1 cellular context compared by ENCODE assay signal in genomic region chr19:46866407-46867132, GRCh38.
TF ChIP-seq lines count a peak whose summit lies in the region.

No MANE protein-coding gene starts in this region.

TF ChIP-seq in GM23338, 12 proteins besides CTCF, POLR2A, EP300 and RAD21:
- no peak for TF ChIP-seq ZNF462 (CRISPR knock-in tag; IDR thresholded peaks at IDR 0.05)
- TF ChIP-seq EZH2 (IDR thresholded peaks at IDR 0.05; ENCODE audit: low read depth, unreplicated experiment), result no peak
- TF ChIP-seq JUNB (IDR thresholded peaks at IDR 0.05; ENCODE audit: unreplicated experiment), result no peak
- no peak for TF ChIP-seq EZH2phosphoT487 (IDR thresholded peaks at IDR 0.05; ENCODE audit: unreplicated experiment)
- TF ChIP-seq, protein P1, sequence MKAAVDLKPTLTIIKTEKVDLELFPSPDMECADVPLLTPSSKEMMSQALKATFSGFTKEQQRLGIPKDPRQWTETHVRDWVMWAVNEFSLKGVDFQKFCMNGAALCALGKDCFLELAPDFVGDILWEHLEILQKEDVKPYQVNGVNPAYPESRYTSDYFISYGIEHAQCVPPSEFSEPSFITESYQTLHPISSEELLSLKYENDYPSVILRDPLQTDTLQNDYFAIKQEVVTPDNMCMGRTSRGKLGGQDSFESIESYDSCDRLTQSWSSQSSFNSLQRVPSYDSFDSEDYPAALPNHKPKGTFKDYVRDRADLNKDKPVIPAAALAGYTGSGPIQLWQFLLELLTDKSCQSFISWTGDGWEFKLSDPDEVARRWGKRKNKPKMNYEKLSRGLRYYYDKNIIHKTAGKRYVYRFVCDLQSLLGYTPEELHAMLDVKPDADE (IDR thresholded peaks at IDR 0.05), result no peak
- TF ChIP-seq CREB1 (CRISPR knock-in tag; IDR thresholded peaks at IDR 0.05; ENCODE audit: low read depth), result no peak
- TF ChIP-seq, protein P2, sequence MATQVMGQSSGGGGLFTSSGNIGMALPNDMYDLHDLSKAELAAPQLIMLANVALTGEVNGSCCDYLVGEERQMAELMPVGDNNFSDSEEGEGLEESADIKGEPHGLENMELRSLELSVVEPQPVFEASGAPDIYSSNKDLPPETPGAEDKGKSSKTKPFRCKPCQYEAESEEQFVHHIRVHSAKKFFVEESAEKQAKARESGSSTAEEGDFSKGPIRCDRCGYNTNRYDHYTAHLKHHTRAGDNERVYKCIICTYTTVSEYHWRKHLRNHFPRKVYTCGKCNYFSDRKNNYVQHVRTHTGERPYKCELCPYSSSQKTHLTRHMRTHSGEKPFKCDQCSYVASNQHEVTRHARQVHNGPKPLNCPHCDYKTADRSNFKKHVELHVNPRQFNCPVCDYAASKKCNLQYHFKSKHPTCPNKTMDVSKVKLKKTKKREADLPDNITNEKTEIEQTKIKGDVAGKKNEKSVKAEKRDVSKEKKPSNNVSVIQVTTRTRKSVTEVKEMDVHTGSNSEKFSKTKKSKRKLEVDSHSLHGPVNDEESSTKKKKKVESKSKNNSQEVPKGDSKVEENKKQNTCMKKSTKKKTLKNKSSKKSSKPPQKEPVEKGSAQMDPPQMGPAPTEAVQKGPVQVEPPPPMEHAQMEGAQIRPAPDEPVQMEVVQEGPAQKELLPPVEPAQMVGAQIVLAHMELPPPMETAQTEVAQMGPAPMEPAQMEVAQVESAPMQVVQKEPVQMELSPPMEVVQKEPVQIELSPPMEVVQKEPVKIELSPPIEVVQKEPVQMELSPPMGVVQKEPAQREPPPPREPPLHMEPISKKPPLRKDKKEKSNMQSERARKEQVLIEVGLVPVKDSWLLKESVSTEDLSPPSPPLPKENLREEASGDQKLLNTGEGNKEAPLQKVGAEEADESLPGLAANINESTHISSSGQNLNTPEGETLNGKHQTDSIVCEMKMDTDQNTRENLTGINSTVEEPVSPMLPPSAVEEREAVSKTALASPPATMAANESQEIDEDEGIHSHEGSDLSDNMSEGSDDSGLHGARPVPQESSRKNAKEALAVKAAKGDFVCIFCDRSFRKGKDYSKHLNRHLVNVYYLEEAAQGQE (IDR thresholded peaks at IDR 0.05; ENCODE audit: unreplicated experiment), result no peak
